3 cellular contexts compared by ENCODE assay signal in the genomic region with DNA sequence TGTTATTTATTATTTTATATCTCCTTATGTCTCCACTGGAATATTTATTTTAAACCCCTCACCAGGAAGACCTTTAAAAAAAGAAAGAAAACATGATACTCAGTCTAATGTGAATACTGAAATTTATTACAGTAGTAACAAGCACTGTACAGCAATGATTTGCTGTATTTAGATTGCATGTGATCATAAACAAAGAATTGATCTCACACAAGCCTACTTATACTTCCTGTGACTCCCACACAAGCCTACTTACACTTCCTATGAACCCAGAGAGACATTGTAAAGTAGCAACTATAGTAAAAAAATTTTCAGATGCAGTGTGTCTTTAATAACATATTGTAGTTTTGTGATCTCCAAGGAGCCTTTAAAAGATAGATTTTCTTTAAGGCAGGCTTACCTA.
TF ChIP-seq lines count a peak whose summit lies in the region.

No MANE protein-coding gene starts in this region.

TF ChIP-seq in SK-N-SH, 30 proteins besides CTCF, POLR2A, EP300 and RAD21 (continues in another document):
- TF ChIP-seq REST (IDR thresholded peaks at IDR 0.05; ENCODE audit: low read depth, low read length) (no peak), RFX5 (IDR thresholded peaks at IDR 0.05; ENCODE audit: low read length) (no peak), TAF1 (IDR thresholded peaks at IDR 0.05; ENCODE audit: borderline replicate concordance, low read depth, low read length) (no peak), YY1 (IDR thresholded peaks at IDR 0.05; ENCODE audit: low read depth) (no peak), GABPA (IDR thresholded peaks at IDR 0.05; ENCODE audit: low read depth) (no peak), NRF1 (IDR thresholded peaks at IDR 0.05; ENCODE audit: low read depth, low read length) (no peak), RCOR1 (IDR thresholded peaks at IDR 0.05; ENCODE audit: low read length) (no peak), RXRA (IDR thresholded peaks at IDR 0.05; ENCODE audit: borderline replicate concordance, low read depth) (no peak), NFIC (IDR thresholded peaks at IDR 0.05; ENCODE audit: borderline replicate concordance) (no peak), JUND (IDR thresholded peaks at IDR 0.05) (no peak), FOXM1 (IDR thresholded peaks at IDR 0.05; ENCODE audit: low read depth) (no peak), MEF2A (IDR thresholded peaks at IDR 0.05; ENCODE audit: borderline replicate concordance, low read depth) (no peak)
- TF ChIP-seq, protein P1, sequence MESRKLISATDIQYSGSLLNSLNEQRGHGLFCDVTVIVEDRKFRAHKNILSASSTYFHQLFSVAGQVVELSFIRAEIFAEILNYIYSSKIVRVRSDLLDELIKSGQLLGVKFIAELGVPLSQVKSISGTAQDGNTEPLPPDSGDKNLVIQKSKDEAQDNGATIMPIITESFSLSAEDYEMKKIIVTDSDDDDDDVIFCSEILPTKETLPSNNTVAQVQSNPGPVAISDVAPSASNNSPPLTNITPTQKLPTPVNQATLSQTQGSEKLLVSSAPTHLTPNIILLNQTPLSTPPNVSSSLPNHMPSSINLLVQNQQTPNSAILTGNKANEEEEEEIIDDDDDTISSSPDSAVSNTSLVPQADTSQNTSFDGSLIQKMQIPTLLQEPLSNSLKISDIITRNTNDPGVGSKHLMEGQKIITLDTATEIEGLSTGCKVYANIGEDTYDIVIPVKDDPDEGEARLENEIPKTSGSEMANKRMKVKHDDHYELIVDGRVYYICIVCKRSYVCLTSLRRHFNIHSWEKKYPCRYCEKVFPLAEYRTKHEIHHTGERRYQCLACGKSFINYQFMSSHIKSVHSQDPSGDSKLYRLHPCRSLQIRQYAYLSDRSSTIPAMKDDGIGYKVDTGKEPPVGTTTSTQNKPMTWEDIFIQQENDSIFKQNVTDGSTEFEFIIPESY (IDR thresholded peaks at IDR 0.05; ENCODE audit: borderline replicate concordance, low read depth), result no peak
- TF ChIP-seq, protein P2, sequence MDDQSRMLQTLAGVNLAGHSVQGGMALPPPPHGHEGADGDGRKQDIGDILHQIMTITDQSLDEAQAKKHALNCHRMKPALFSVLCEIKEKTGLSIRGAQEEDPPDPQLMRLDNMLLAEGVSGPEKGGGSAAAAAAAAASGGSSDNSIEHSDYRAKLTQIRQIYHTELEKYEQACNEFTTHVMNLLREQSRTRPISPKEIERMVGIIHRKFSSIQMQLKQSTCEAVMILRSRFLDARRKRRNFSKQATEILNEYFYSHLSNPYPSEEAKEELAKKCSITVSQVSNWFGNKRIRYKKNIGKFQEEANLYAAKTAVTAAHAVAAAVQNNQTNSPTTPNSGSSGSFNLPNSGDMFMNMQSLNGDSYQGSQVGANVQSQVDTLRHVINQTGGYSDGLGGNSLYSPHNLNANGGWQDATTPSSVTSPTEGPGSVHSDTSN (IDR thresholded peaks at IDR 0.05), result no peak

TF ChIP-seq in SK-N-SH treated with all-trans-retinoic acid at 6 μM for 48 hours, 23 proteins besides CTCF, POLR2A, EP300 and RAD21:
- TF ChIP-seq ISL1 (CRISPR knock-in tag; IDR thresholded peaks at IDR 0.05), result no peak
- TF ChIP-seq ZFP3 (CRISPR knock-in tag; IDR thresholded peaks at IDR 0.05), result no peak

TF ChIP-seq in IMR-90, 13 proteins besides CTCF, POLR2A, EP300 and RAD21:
- no peak for TF ChIP-seq FOS (IDR thresholded peaks at IDR 0.05; ENCODE audit: low read depth, low read length)
